Comparison of ENCODE assay signal across 1 cellular context in the genomic region with DNA sequence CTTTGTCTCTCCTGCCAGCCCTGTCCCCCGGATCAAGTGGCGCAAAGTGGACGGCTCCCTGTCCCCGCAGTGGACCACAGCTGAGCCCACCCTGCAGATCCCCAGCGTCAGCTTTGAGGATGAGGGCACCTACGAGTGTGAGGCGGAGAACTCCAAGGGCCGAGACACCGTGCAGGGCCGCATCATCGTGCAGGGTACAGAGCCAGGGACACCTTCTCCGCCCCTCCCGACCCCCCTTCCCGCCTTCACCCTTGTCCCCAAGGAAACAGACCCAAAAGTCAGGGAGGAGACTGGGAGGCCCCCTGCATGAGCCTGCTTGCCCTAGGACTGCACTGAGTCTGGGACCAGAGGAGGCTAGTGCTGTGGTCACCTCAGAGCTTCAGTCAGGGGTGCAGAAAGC.
TF ChIP-seq lines count a peak whose summit lies in the region.

No MANE protein-coding gene starts in this region.

TF ChIP-seq in H1, 55 proteins besides CTCF, POLR2A, EP300 and RAD21:
- TF ChIP-seq RNF2 (IDR thresholded peaks at IDR 0.05; ENCODE audit: borderline replicate concordance, low read depth, low read length, missing control alignments, poor library complexity, severe bottlenecking) (no peak), SP4 (IDR thresholded peaks at IDR 0.05; ENCODE audit: low read length) (no peak), SIN3A (conservative IDR thresholded peaks at IDR 0.05 in 1 of 2, IDR thresholded peaks at IDR 0.05 in 1 of 2; ENCODE audit: low read depth in 1 of 2, low read length in 2 of 2) (no peak), CEBPB (IDR thresholded peaks at IDR 0.05; ENCODE audit: low read depth, low read length) (no peak), SRF (IDR thresholded peaks at IDR 0.05; ENCODE audit: low read depth, low read length) (no peak), SP1 (IDR thresholded peaks at IDR 0.05; ENCODE audit: low read depth, low read length) (no peak)
